ENCODE assay signal across 11 cellular contexts in genomic region chr14:103463149-103463548, GRCh38.
"Had no signal": no experiment of that assay in that cellular context is flagged by ENCODE, and none has a peak within 500 bp of the region (broad histone marks: within the 10 kb centered on the region; RNA-seq: fewer than 3 reads in every experiment).

No MANE protein-coding gene starts in this region.

- H3K9me3 Mint-ChIP-seq: activated CD4-positive, alpha-beta memory T cell treated with anti-CD3 and anti-CD28 coated beads, Interleukin-2, amount 10 ng/mL, durations not matched to agents 7 days and 5 days; memory B cell had no signal

- H3K27ac ChIP-seq: brain microvascular endothelial cell, foreskin keratinocyte had no signal

- H3K27me3 Mint-ChIP-seq: activated CD4-positive, alpha-beta memory T cell treated with anti-CD3 and anti-CD28 coated beads, Interleukin-2, amount 10 ng/mL, durations not matched to agents 7 days and 5 days; memory B cell had no signal

- H3K4me1 Mint-ChIP-seq: memory B cell had no signal

- ATAC-seq: foreskin keratinocyte had no signal

- DNase-seq: activated CD4-positive, alpha-beta memory T cell treated with anti-CD3 and anti-CD28 coated beads, Interleukin-2, amount 10 ng/mL, durations not matched to agents 7 days and 5 days; activated CD8-positive, alpha-beta memory T cell treated with anti-CD3 and anti-CD28 coated beads, Interleukin-2, amount 50 U/mL, for 48 hours; activated naive CD4-positive, alpha-beta T cell treated with anti-CD3 and anti-CD28 coated beads, Interleukin-2, amount 50 U/mL, for 16 hours; amniotic stem cell; brain microvascular endothelial cell; foreskin keratinocyte; head of caudate nucleus; stimulated activated CD4-positive, alpha-beta T cell treated with anti-CD3 and anti-CD28 coated beads, Interleukin-12 subunit alpha, Interleukin-12 subunit beta, amount 100 ng/mL, for 4 hours; stimulated activated naive CD4-positive, alpha-beta T cell treated with Interleukin-2 at 50 U/mL for 16 hours; SW 1271 had no signal

- H3K27me3 ChIP-seq: brain microvascular endothelial cell, foreskin keratinocyte had no signal

- H3K27ac Mint-ChIP-seq: activated CD4-positive, alpha-beta memory T cell treated with anti-CD3 and anti-CD28 coated beads, Interleukin-2, amount 10 ng/mL, durations not matched to agents 7 days and 5 days; memory B cell had no signal

- H3K4me3 Mint-ChIP-seq: activated CD4-positive, alpha-beta memory T cell treated with anti-CD3 and anti-CD28 coated beads, Interleukin-2, amount 10 ng/mL, durations not matched to agents 7 days and 5 days; memory B cell had no signal

- H3K4me1 ChIP-seq: foreskin keratinocyte had no signal
